8 cellular contexts compared by ENCODE assay signal in genomic region chr11:112226062-112226921, GRCh38.
DNase-seq lines count a peak whose midpoint lies in the region; ATAC-seq and TF ChIP-seq lines count a peak whose summit lies in the region.

PTS (plus strand) TSS chr11:112226428; CDS start chr11:112226444, 16 bp downstream.

- TF ChIP-seq CTCF in AG09309 (IDR thresholded peaks at IDR 0.05; ENCODE audit: control insufficient read depth, insufficient read depth, low read depth, low read length, missing control alignments) = no peak

- TF ChIP-seq POLR2A in GM18951 (IDR thresholded peaks at IDR 0.05; ENCODE audit: extremely low read depth, insufficient read depth, insufficient read length) = peak; percentile 95

- in situ Hi-C loops in GM18951 (cut with MboI; ENCODE audit: low sequenced_read_pairs, unreplicated experiment) = no loop called here

- no peak for DNase-seq in AG09309 (ENCODE audit: low read depth)
- DNase-seq in NCI-H2227 treated with DMSO at 0.1 percent for 48 hours (lab: John Stamatoyannopoulos, UW) = peak; percentile 70
- DNase-seq in activated CD4-positive, CD25-positive, alpha-beta regulatory T cell treated with anti-CD3 and anti-CD28 coated beads, Interleukin-2, amount 50 U/mL, for 16 hours (ENCODE audit: low read depth, low spot score) = peak; percentile 76
- DNase-seq in central memory CD4-positive, alpha-beta T cell = peak; percentile 87
- DNase-seq in islet precursor cell = peak; percentile 91
- DNase-seq in stimulated activated CD4-positive, alpha-beta T cell treated with anti-CD3 and anti-CD28 coated beads, Interleukin-12 subunit alpha, Interleukin-12 subunit beta, amount 100 ng/mL, for 4 hours = peak; percentile 78

- peak; percentile 97 for ATAC-seq in HG03175 (IDR thresholded peaks at IDR 0.05; ENCODE audit: unreplicated experiment)

- H3K4me3 ChIP-seq in AG09309 (ENCODE audit: control insufficient read depth, low read depth, low read length) = peak within 1 kb of the TSS; percentile 55
